8 cellular contexts compared by ENCODE assay signal in genomic region chr20:3795511-3796468, GRCh38. TPM values are rescaled to one million over a fixed set of nuclear protein-coding genes. Genes with fewer than 3 reads are reported as not detected.
DNase-seq lines count a peak whose midpoint lies in the region; ATAC-seq and TF ChIP-seq lines count a peak whose summit lies in the region.

Gene CDC25B (plus strand): TSS chr20:3796310. CDS start chr20:3796532, 222 bp downstream.

- DNase-seq in GM13977 (ENCODE audit: low spot score) (peak; percentile 93), NCI-H187 (lab: John Stamatoyannopoulos, UW) (peak; percentile 93 to 97), T-helper 17 cell (peak; percentile 74 to 85 (median 80)), amniotic stem cell (lab: John Stamatoyannopoulos, UW) (peak; percentile 88), left ventricle myocardium superior (peak; percentile 96), pulmonary artery endothelial cell (ENCODE audit: low read depth, low spot score) (no peak), uterus (peak; percentile 95 to 96)

- peak within 1 kb of the TSS; percentile 100 for H3K4me3 Mint-ChIP-seq in T-helper 17 cell

- peak within 1 kb of the TSS; percentile 95 for H3K27ac Mint-ChIP-seq in T-helper 17 cell

- peaks cover 0 to 6% of the 10 kb centered on the region in 2 donors for H3K4me1 ChIP-seq in uterus

- TF ChIP-seq POLR2A in uterus (IDR thresholded peaks at IDR 0.05), result peak; percentile 51 to 63

- peak; percentile 16 for TF ChIP-seq CTCF in GM13977 (IDR thresholded peaks at IDR 0.05; ENCODE audit: extremely low read depth, insufficient read depth, missing control alignments)
- peak; percentile 36 to 78 (median 58) for TF ChIP-seq CTCF in uterus (IDR thresholded peaks at IDR 0.05)

- H3K4me1 Mint-ChIP-seq in T-helper 17 cell, result peaks cover 37% of the 10 kb centered on the region

- intact Hi-C loops in left ventricle myocardium superior (cut with micrococcal nuclease) (no loop called here), uterus (cut with DNase I; ENCODE audit: low total_unique reads) (no loop called here)

- ATAC-seq in HG02943 (IDR thresholded peaks at IDR 0.05; ENCODE audit: low read depth, unreplicated experiment), result peak; percentile 55
- peak; percentile 84 for ATAC-seq in T-helper 17 cell
- ATAC-seq in left ventricle myocardium superior, result peak; percentile 96

- H3K4me3 ChIP-seq in uterus, result peak within 1 kb of the TSS; percentile 58 to 71

- H3K36me3 Mint-ChIP-seq in T-helper 17 cell (ENCODE audit: low read depth), result peaks cover 12% of the 10 kb centered on the region

- no peaks in the 10 kb centered on the region for H3K27me3 ChIP-seq in uterus

- peak within 1 kb of the TSS; percentile 98 to 99 for H3K27ac ChIP-seq in uterus

- in situ Hi-C loops in GM13977 (cut with MboI; ENCODE audit: low pct_unique_long_range_greater_than_20kb, low sequenced_read_pairs, unreplicated experiment), result no loop called here

- no peaks in the 10 kb centered on the region for H3K36me3 ChIP-seq in uterus

- H3K9me3 ChIP-seq in T-helper 17 cell (ENCODE audit: control insufficient read depth, low read length, poor library complexity, severe bottlenecking), result no peaks in the 10 kb centered on the region
- H3K9me3 ChIP-seq in uterus, result no peaks in the 10 kb centered on the region

- no peaks in the 10 kb centered on the region for H3K27me3 Mint-ChIP-seq in T-helper 17 cell

RNA-seq across cellular contexts. Expression of gene CDC25B, which starts in this region (rescaled TPM):
- total RNA-seq in T-helper 17 cell, result 100 to 1,000 TPM; 220 to 223 TPM
- total RNA-seq in left ventricle myocardium superior, result 7.5 TPM
- 16.4 and 20.1 TPM in 2 replicates for total RNA-seq in pulmonary artery endothelial cell
- 10 to 100 TPM; 13.2 to 72.8 (median 25.5) TPM for total RNA-seq in uterus
